ENCODE assay signal across 8 cellular contexts in genomic region chr6:13574571-13575376, GRCh38. TPM values are rescaled to one million over a fixed set of nuclear protein-coding genes. Genes with fewer than 3 reads are reported as not detected.
DNase-seq lines count a peak whose midpoint lies in the region; ATAC-seq, FAIRE-seq and TF ChIP-seq lines count a peak whose summit lies in the region.

SIRT5 (plus strand) TSS chr6:13574601; CDS start chr6:13584111, 9,510 bp downstream.

- H3K27me3 ChIP-seq in left ventricle myocardium inferior (ENCODE audit: low read depth): no peaks in the 10 kb centered on the region
- H3K27me3 ChIP-seq in prostate gland (replicated peaks; ENCODE audit: insufficient read depth): no peaks in the 10 kb centered on the region

- WGBS in adipose tissue, 3 donors: 0 to 1% (median 0%) methylated on average over 47 to 52 of the region's 52 CpGs
- WGBS in prostate gland: under 1% methylated on average over 51 of the region's 52 CpGs

- TF ChIP-seq CTCF in left ventricle myocardium inferior (IDR thresholded peaks at IDR 0.05; ENCODE audit: borderline replicate concordance) (no peak), prostate gland (IDR thresholded peaks at IDR 0.05) (no peak)

- intact Hi-C loops in left ventricle myocardium inferior (cut with micrococcal nuclease) (no loop called here), prostate gland (cut with DNase I) (loop anchor here (5.0 kb wide), 1 partner anchor 87 kb away; the partner anchor contains the start of gene GFOD1)

- H3K4me1 ChIP-seq in left ventricle myocardium inferior (peaks cover 38% of the 10 kb centered on the region), prostate gland (replicated peaks) (no peaks in the 10 kb centered on the region)

- FAIRE-seq in GM12891 (lab: Jason Lieb, UNC) (no peak), urothelium cell line (lab: Jason Lieb, UNC) (no peak)

- TF ChIP-seq POLR2A in GM12891 (IDR thresholded peaks at IDR 0.05; ENCODE audit: low read depth, low read length) (peak; percentile 75), prostate gland (IDR thresholded peaks at IDR 0.05) (peak; percentile 79)

- H3K9me3 ChIP-seq in left ventricle myocardium inferior (replicated peaks) (no peaks in the 10 kb centered on the region), prostate gland (no peaks in the 10 kb centered on the region)

- H3K4me3 ChIP-seq in left ventricle myocardium inferior (peak within 1 kb of the TSS; percentile 83), prostate gland (peak within 1 kb of the TSS; percentile 93)

- H3K36me3 ChIP-seq in left ventricle myocardium inferior (peaks cover 1% of the 10 kb centered on the region), prostate gland (no peaks in the 10 kb centered on the region)

- DNase-seq in GM12891 (ENCODE audit: insufficient read length, low spot score) (peak; percentile 57), NCI-H1417 (lab: John Stamatoyannopoulos, UW) (peak; percentile 83 to 95 (median 87)), SW480 (ENCODE audit: low spot score) (peak; percentile 93), left ventricle myocardium inferior (peak; percentile 82), prostate gland (ENCODE audit: low spot score) (peak; percentile 71), urothelium cell line (ENCODE audit: low spot score) (peak; percentile 83)

- peak within 1 kb of the TSS; percentile 94 for H3K27ac ChIP-seq in adipose tissue (ENCODE audit: low read depth, low read length)
- H3K27ac ChIP-seq in left ventricle myocardium inferior (replicated peaks): peak within 1 kb of the TSS; percentile 99
- peak within 1 kb of the TSS; percentile 97 to 98 for H3K27ac ChIP-seq in prostate gland

- ATAC-seq in HG02763 (IDR thresholded peaks at IDR 0.05; ENCODE audit: unreplicated experiment): peak; percentile 55

TF ChIP-seq in GM12891, 5 proteins besides CTCF, POLR2A, EP300 and RAD21:
- TF ChIP-seq POLR2AphosphoS5 (IDR thresholded peaks at IDR 0.05; ENCODE audit: low read depth, low read length) (peak; percentile 74), PAX5 (IDR thresholded peaks at IDR 0.05; ENCODE audit: insufficient read depth, low read length, severe bottlenecking) (no peak)

RNA-seq across cellular contexts. Expression of gene SIRT5, which starts in this region (rescaled TPM):
- polyA plus RNA-seq in GM12891 (2012; ENCODE audit: low read depth, missing spikeins): 6.0 TPM
- polyA plus RNA-seq in adipose tissue: 1 to 10 TPM; 3.7 to 8.1 (median 5.9) TPM
- 58.0 TPM for total RNA-seq in left ventricle myocardium inferior
- 10 to 100 TPM in 1 of 2 donors, 1 to 10 TPM in 1; 9.1 to 11.5 TPM for total RNA-seq in prostate gland

Comparison
In these comparisons a context has a peak if more than half of its experiments do, and no peak if none do; other contexts are left out.
1. Peak in every context shown above with its lines: DNase-seq, ATAC-seq, H3K4me3 ChIP-seq and H3K27ac ChIP-seq.